Comparison of ENCODE assay signal across 9 cellular contexts in the genomic region with DNA sequence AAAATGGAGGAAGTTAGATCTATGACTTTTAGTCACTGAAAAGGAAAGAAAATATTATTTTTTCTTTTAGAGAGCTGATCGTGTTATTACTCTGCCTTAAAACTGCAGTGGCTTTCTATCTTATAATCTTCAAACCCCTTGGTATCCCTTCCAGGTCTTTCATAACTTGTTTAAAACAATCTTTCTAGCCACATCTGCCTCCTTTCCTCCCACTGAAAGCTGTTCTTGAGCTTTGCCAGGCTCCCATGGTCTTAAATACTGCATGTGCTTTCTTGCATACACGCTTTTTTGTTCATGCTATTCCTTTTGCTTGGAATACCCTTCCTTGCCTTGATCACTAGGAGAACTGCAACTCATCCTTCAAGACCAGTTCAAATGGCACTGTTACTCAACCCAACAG.
DNase-seq lines count a peak whose midpoint lies in the region; ATAC-seq, FAIRE-seq and TF ChIP-seq lines count a peak whose summit lies in the region.
"Had no signal": no experiment of that assay in that cellular context is flagged by ENCODE, and none has a peak within 500 bp of the region (broad histone marks: within the 10 kb centered on the region; RNA-seq: fewer than 3 reads in every experiment).

No MANE protein-coding gene starts in this region.

- peak; percentile 17 for FAIRE-seq in astrocyte (lab: Jason Lieb, UNC)

- H3K36me3 ChIP-seq in astrocyte (ENCODE audit: insufficient read depth, low read length) (no peaks in the 10 kb centered on the region), upper lobe of right lung (no peaks in the 10 kb centered on the region)
- H3K36me3 ChIP-seq: neural progenitor cell had no signal

- ATAC-seq in upper lobe of right lung (no peak), HG03457 (IDR thresholded peaks at IDR 0.05; ENCODE audit: unreplicated experiment) (no peak)

- peak overlapping the region; percentile 79 for H3K4me2 ChIP-seq in astrocyte (ENCODE audit: low read length)
- H3K4me2 ChIP-seq: neural progenitor cell had no signal

- H3K27ac Mint-ChIP-seq in astrocyte (ENCODE audit: unreplicated experiment) (peak overlapping the region; percentile 8), osteocyte (ENCODE audit: unreplicated experiment) (peak overlapping the region; percentile 91)
- H3K27ac Mint-ChIP-seq in activated T-helper 2 cell treated with anti-CD3 and anti-CD28 coated beads, Interferon-gamma antibody, Interleukin-2, Interleukin-4, amounts not matched to agents 10 μg/mL and 5 μg/mL and 100 μg/mL, durations not matched to agents 14 hours and 24 hours and 36 hours: no peak overlapping the region
- H3K27ac Mint-ChIP-seq: neural progenitor cell had no signal

- H3K4me1 Mint-ChIP-seq in astrocyte (ENCODE audit: low read depth, unreplicated experiment) (peaks cover 17% of the 10 kb centered on the region), osteocyte (ENCODE audit: unreplicated experiment) (peaks cover 21% of the 10 kb centered on the region)
- H3K4me1 Mint-ChIP-seq in activated T-helper 2 cell treated with anti-CD3 and anti-CD28 coated beads, Interferon-gamma antibody, Interleukin-2, Interleukin-4, amounts not matched to agents 10 μg/mL and 5 μg/mL and 100 μg/mL, durations not matched to agents 14 hours and 24 hours and 36 hours (ENCODE audit: low read depth): no peaks in the 10 kb centered on the region

- no peaks in the 10 kb centered on the region for H4K20me1 ChIP-seq in astrocyte (ENCODE audit: insufficient read depth, low read length)

- no peaks in the 10 kb centered on the region for H3K9me3 ChIP-seq in astrocyte (ENCODE audit: insufficient read depth, low read depth, low read length)
- H3K9me3 ChIP-seq in upper lobe of right lung: no peaks in the 10 kb centered on the region

- peak overlapping the region; percentile 63 for H3K9ac ChIP-seq in astrocyte (ENCODE audit: low read length)
- H3K9ac ChIP-seq: neural progenitor cell had no signal

- H3K36me3 Mint-ChIP-seq in astrocyte (ENCODE audit: low read depth, unreplicated experiment): no peaks in the 10 kb centered on the region
- no peaks in the 10 kb centered on the region for H3K36me3 Mint-ChIP-seq in osteocyte (ENCODE audit: unreplicated experiment)
- no peaks in the 10 kb centered on the region for H3K36me3 Mint-ChIP-seq in activated T-helper 2 cell treated with anti-CD3 and anti-CD28 coated beads, Interferon-gamma antibody, Interleukin-2, Interleukin-4, amounts not matched to agents 10 μg/mL and 5 μg/mL and 100 μg/mL, durations not matched to agents 14 hours and 24 hours and 36 hours (ENCODE audit: low read depth)
- H3K36me3 Mint-ChIP-seq: neural progenitor cell had no signal

- H3K4me1 ChIP-seq in astrocyte (ENCODE audit: insufficient read depth, low read length) (peaks cover 15% of the 10 kb centered on the region), upper lobe of right lung (peaks cover 6% of the 10 kb centered on the region)
- H3K4me1 ChIP-seq: neural progenitor cell had no signal

- H3K27me3 Mint-ChIP-seq in astrocyte (ENCODE audit: low read depth, unreplicated experiment) (no peaks in the 10 kb centered on the region), osteocyte (ENCODE audit: unreplicated experiment) (no peaks in the 10 kb centered on the region)
- H3K27me3 Mint-ChIP-seq in activated T-helper 2 cell treated with anti-CD3 and anti-CD28 coated beads, Interferon-gamma antibody, Interleukin-2, Interleukin-4, amounts not matched to agents 10 μg/mL and 5 μg/mL and 100 μg/mL, durations not matched to agents 14 hours and 24 hours and 36 hours (ENCODE audit: low read depth): peaks cover 24% of the 10 kb centered on the region

- DNase-seq in astrocyte (ENCODE audit: low read depth) (peak; percentile 17), fibroblast of peridontal ligament (ENCODE audit: extremely low read depth) (peak; percentile 72), osteocyte (ENCODE audit: extremely low spot score, unreplicated experiment) (no peak), upper lobe of right lung (no peak), GDM1 (lab: John Stamatoyannopoulos, UW) (no peak)
- no peak for DNase-seq in activated T-helper 2 cell treated with anti-CD3 and anti-CD28 coated beads, Interferon-gamma antibody, Interleukin-2, Interleukin-4, amounts not matched to agents 10 μg/mL and 5 μg/mL and 100 μg/mL, durations not matched to agents 14 hours and 24 hours and 36 hours (ENCODE audit: low spot score)
- DNase-seq: stimulated activated naive CD4-positive, alpha-beta T cell had no signal

- H3K27me3 ChIP-seq in astrocyte (ENCODE audit: insufficient read depth, low read length): no peaks in the 10 kb centered on the region
- H3K27me3 ChIP-seq in upper lobe of right lung: no peaks in the 10 kb centered on the region
- H3K27me3 ChIP-seq: neural progenitor cell had no signal

- intact Hi-C loops in upper lobe of right lung (cut with DNase I): no loop called here
- intact Hi-C loops in activated T-helper 2 cell treated with anti-CD3 and anti-CD28 coated beads, Interferon-gamma antibody, Interleukin-2, Interleukin-4, amounts not matched to agents 10 μg/mL and 5 μg/mL and 100 μg/mL, durations not matched to agents 14 hours and 24 hours and 36 hours (cut with micrococcal nuclease): no loop called here

- H3K4me3 Mint-ChIP-seq in astrocyte (ENCODE audit: unreplicated experiment): no peak overlapping the region
- peak overlapping the region; percentile 50 for H3K4me3 Mint-ChIP-seq in osteocyte (ENCODE audit: unreplicated experiment)
- H3K4me3 Mint-ChIP-seq in activated T-helper 2 cell treated with anti-CD3 and anti-CD28 coated beads, Interferon-gamma antibody, Interleukin-2, Interleukin-4, amounts not matched to agents 10 μg/mL and 5 μg/mL and 100 μg/mL, durations not matched to agents 14 hours and 24 hours and 36 hours (ENCODE audit: low read depth): no peak overlapping the region
- H3K4me3 Mint-ChIP-seq: neural progenitor cell had no signal

- H3K4me3 ChIP-seq in astrocyte (ENCODE audit: insufficient read depth, low read depth, low read length): peak overlapping the region; percentile 48
- no peak overlapping the region for H3K4me3 ChIP-seq in upper lobe of right lung
- H3K4me3 ChIP-seq: neural progenitor cell had no signal

- no peak for TF ChIP-seq CTCF in astrocyte (IDR thresholded peaks at IDR 0.05; ENCODE audit: insufficient read depth, low read depth, low read length)
- TF ChIP-seq CTCF in osteocyte (IDR thresholded peaks at IDR 0.05): no peak
- no peak for TF ChIP-seq CTCF in upper lobe of right lung (IDR thresholded peaks at IDR 0.05)

- H3K79me2 ChIP-seq in astrocyte (ENCODE audit: insufficient read depth, low read length): no peaks in the 10 kb centered on the region

- H3K27ac ChIP-seq in astrocyte (ENCODE audit: low read depth, low read length) (peak overlapping the region; percentile 55), upper lobe of right lung (peak overlapping the region; percentile 58)
- H3K27ac ChIP-seq: neural progenitor cell had no signal

- peak overlapping the region; percentile 7 for H2AFZ ChIP-seq in astrocyte (ENCODE audit: low read depth, low read length)
- H2AFZ ChIP-seq: neural progenitor cell had no signal

- H3K9me3 Mint-ChIP-seq in astrocyte (ENCODE audit: unreplicated experiment) (no peaks in the 10 kb centered on the region), osteocyte (ENCODE audit: unreplicated experiment) (no peaks in the 10 kb centered on the region)
- no peaks in the 10 kb centered on the region for H3K9me3 Mint-ChIP-seq in activated T-helper 2 cell treated with anti-CD3 and anti-CD28 coated beads, Interferon-gamma antibody, Interleukin-2, Interleukin-4, amounts not matched to agents 10 μg/mL and 5 μg/mL and 100 μg/mL, durations not matched to agents 14 hours and 24 hours and 36 hours
- H3K9me3 Mint-ChIP-seq: neural progenitor cell had no signal

Comparison
In these comparisons a context has a peak if more than half of its experiments do, and no peak if none do; other contexts are left out.
1. DNase-seq: peak in astrocyte (single experiment) and fibroblast of peridontal ligament (single experiment); none in osteocyte (single experiment), upper lobe of right lung (single experiment), GDM1 (single experiment) and activated T-helper 2 cell treated with anti-CD3 and anti-CD28 coated beads, Interferon-gamma antibody, Interleukin-2, Interleukin-4, amounts not matched to agents 10 μg/mL and 5 μg/mL and 100 μg/mL, durations not matched to agents 14 hours and 24 hours and 36 hours (single experiment).